Comparison of ENCODE assay signal across 18 cellular contexts in genomic region chr4:125762537-125762936, GRCh38.
DNase-seq lines count a peak whose midpoint lies in the region; ATAC-seq, FAIRE-seq and TF ChIP-seq lines count a peak whose summit lies in the region.
"Had no signal": no experiment of that assay in that cellular context is flagged by ENCODE, and none has a peak within 500 bp of the region (broad histone marks: within the 10 kb centered on the region; RNA-seq: fewer than 3 reads in every experiment).

No MANE protein-coding gene starts in this region.

- H3K79me2 ChIP-seq in GM23248 (ENCODE audit: insufficient read depth), result no peaks in the 10 kb centered on the region

- WGBS in GM23248 (ENCODE audit: low coverage in 1 of 2, low lambda C conversion rate in 2 of 2, missing lambda C conversion rate in 2 of 2), 2 experiments, result 78 to 79% methylated on average over 3 of the region's 3 CpGs
- 68 to 72% methylated on average over 3 of the region's 3 CpGs for WGBS in thyroid gland, 2 donors
- 60 to 71% (median 62%) methylated on average over 3 of the region's 3 CpGs for WGBS in psoas muscle, 3 donors

- no peaks in the 10 kb centered on the region for H3K9me3 ChIP-seq in GM23248 (ENCODE audit: low read depth)
- H3K9me3 ChIP-seq in thyroid gland, result no peaks in the 10 kb centered on the region
- H3K9me3 ChIP-seq in psoas muscle, result no peaks in the 10 kb centered on the region
- H3K9me3 ChIP-seq: lower lobe of right lung, prostate gland had no signal

- FAIRE-seq in GM12892 (lab: Jason Lieb, UNC), result no peak

- ATAC-seq in psoas muscle, result no peak
- ATAC-seq: lower lobe of right lung; naive thymus-derived CD4-positive, alpha-beta T cell had no signal

- no peaks in the 10 kb centered on the region for H3K9me2 ChIP-seq in GM23248 (ENCODE audit: insufficient read depth)

- in situ Hi-C loops in GM23248 (cut with MboI), result no loop called here

- DNase-seq in GM23248, result peak; percentile 9
- DNase-seq in SK-N-DZ (ENCODE audit: low spot score), result peak; percentile 82
- DNase-seq in fibroblast of pulmonary artery (ENCODE audit: low read depth), result no peak
- DNase-seq in thyroid gland, result no peak
- no peak for DNase-seq in psoas muscle
- no peak for DNase-seq in kidney glomerular epithelial cell (lab: John Stamatoyannopoulos, UW)
- no peak for DNase-seq in GM12892 (ENCODE audit: insufficient read length)
- DNase-seq: activated CD4-positive, alpha-beta T cell treated with anti-CD3 and anti-CD28 coated beads for 4 hours; activated CD8-positive, alpha-beta memory T cell treated with anti-CD3 and anti-CD28 coated beads, Interleukin-2, amount 50 U/mL, for 48 hours; activated naive CD4-positive, alpha-beta T cell treated with Interleukin-2 at 50 U/mL for 16 hours; effector CD4-positive, alpha-beta T cell; lower lobe of right lung; MV-4-11; naive thymus-derived CD4-positive, alpha-beta T cell; NCI-H526 treated with DMSO at 0.1 percent for 48 hours; stimulated activated CD4-positive, alpha-beta T cell treated with anti-CD3 and anti-CD28 coated beads, Interleukin-12 subunit alpha, Interleukin-12 subunit beta, amount 100 ng/mL, for 4 hours had no signal

- no peak overlapping the region for H2AFZ ChIP-seq in GM23248

- H3K27me3 ChIP-seq in GM23248 (replicated peaks; ENCODE audit: insufficient read depth), result no peaks in the 10 kb centered on the region
- H3K27me3 ChIP-seq in thyroid gland, result no peaks in the 10 kb centered on the region
- H3K27me3 ChIP-seq in psoas muscle (ENCODE audit: insufficient read depth in 3 of 3, low read length in 2 of 3), result no peaks in the 10 kb centered on the region

- H3K9ac ChIP-seq in GM23248, result no peak overlapping the region

- H3K36me3 ChIP-seq in GM23248 (ENCODE audit: low read depth) (no peaks in the 10 kb centered on the region), thyroid gland (no peaks in the 10 kb centered on the region), psoas muscle (ENCODE audit: insufficient read depth in 1 of 2, low read depth in 1 of 2) (no peaks in the 10 kb centered on the region)
- H3K36me3 ChIP-seq: lower lobe of right lung, prostate gland had no signal

- no peaks in the 10 kb centered on the region for H3K4me1 ChIP-seq in GM23248 (ENCODE audit: insufficient read depth)
- no peaks in the 10 kb centered on the region for H3K4me1 ChIP-seq in thyroid gland
- no peaks in the 10 kb centered on the region for H3K4me1 ChIP-seq in psoas muscle
- H3K4me1 ChIP-seq: lower lobe of right lung, prostate gland had no signal

- intact Hi-C loops in thyroid gland (cut with DNase I) (no loop called here), psoas muscle (cut with DNase I) (no loop called here)

- TF ChIP-seq POLR2A in thyroid gland (IDR thresholded peaks at IDR 0.05) (no peak), GM12892 (IDR thresholded peaks at IDR 0.05; ENCODE audit: low read depth, low read length) (no peak)

- H3K4me3 ChIP-seq in GM23248, result no peak overlapping the region
- no peak overlapping the region for H3K4me3 ChIP-seq in fibroblast of pulmonary artery (replicated peaks; ENCODE audit: low read depth, low read length)
- no peak overlapping the region for H3K4me3 ChIP-seq in thyroid gland (replicated peaks in 1 of 3)
- H3K4me3 ChIP-seq in psoas muscle, result no peak overlapping the region
- H3K4me3 ChIP-seq: lower lobe of right lung, prostate gland had no signal

- no peaks in the 10 kb centered on the region for H4K20me1 ChIP-seq in GM23248 (ENCODE audit: insufficient read depth)

- H3K27ac ChIP-seq in 22Rv1 (no peak overlapping the region), GM23248 (no peak overlapping the region), thyroid gland (no peak overlapping the region), psoas muscle (no peak overlapping the region)
- H3K27ac ChIP-seq: lower lobe of right lung, prostate gland had no signal

- no peak overlapping the region for H3K4me2 ChIP-seq in GM23248 (ENCODE audit: unreplicated experiment)

- TF ChIP-seq CTCF in 22Rv1 (IDR thresholded peaks at IDR 0.05), result peak; percentile 22; the same call in 1 of the 2 replicates
- TF ChIP-seq CTCF in fibroblast of pulmonary artery (IDR thresholded peaks at IDR 0.05; ENCODE audit: low read length, missing control alignments), result peak; percentile 40
- peak in 1 of 6 experiments; percentile 2 for TF ChIP-seq CTCF in thyroid gland (IDR thresholded peaks at IDR 0.05)
- TF ChIP-seq CTCF in psoas muscle (IDR thresholded peaks at IDR 0.05), result no peak

- H3F3A ChIP-seq in GM23248 (ENCODE audit: insufficient read depth), result no peaks in the 10 kb centered on the region

Comparison
In these comparisons a context has a peak if more than half of its experiments do, and no peak if none do; other contexts are left out.
1. DNase-seq: peak in GM23248 (single experiment) and SK-N-DZ (single experiment); none in fibroblast of pulmonary artery (single experiment), thyroid gland (0 of 2), psoas muscle (0 of 2), kidney glomerular epithelial cell (single experiment) and GM12892 (single experiment).